ENCODE assay signal across 7 cellular contexts in genomic region chr1:98388431-98388830, GRCh38.
DNase-seq lines count a peak whose midpoint lies in the region; ATAC-seq, FAIRE-seq and TF ChIP-seq lines count a peak whose summit lies in the region.

No MANE protein-coding gene starts in this region.

- CTCF ChIA-PET in WTC11 (lab: Charles Lee), result no interaction called here

- H3K27me3 Mint-ChIP-seq in WTC11 (ENCODE audit: low read depth), result no peaks in the 10 kb centered on the region

- TF ChIP-seq CTCF in WTC11 (IDR thresholded peaks at IDR 0.05), result no peak

- H3K4me3 Mint-ChIP-seq in WTC11, result no peak overlapping the region

- H3K36me3 Mint-ChIP-seq in WTC11, result no peaks in the 10 kb centered on the region

- H3K9me3 Mint-ChIP-seq in WTC11, result no peaks in the 10 kb centered on the region

- FAIRE-seq in TTC549 (lab: Jason Lieb, UNC), result peak; percentile 55

- POLR2A ChIA-PET in WTC11 (lab: Charles Lee), result no interaction called here

- ATAC-seq in GM18858 (IDR thresholded peaks at IDR 0.05; ENCODE audit: unreplicated experiment), result peak; percentile 71
- peak; percentile 97 for ATAC-seq in HG03097 (IDR thresholded peaks at IDR 0.05; ENCODE audit: low FRiP score, unreplicated experiment)
- no peak for ATAC-seq in WTC11

- no peak overlapping the region for H3K27ac Mint-ChIP-seq in WTC11

- no peaks in the 10 kb centered on the region for H3K4me1 Mint-ChIP-seq in WTC11

- DNase-seq in kidney tubule cell (ENCODE audit: low spot score) (peak; percentile 67), NCI-H510A treated with DMSO at 0.1 percent for 48 hours (lab: John Stamatoyannopoulos, UW) (no peak), WTC11 (ENCODE audit: low spot score) (no peak), SKM-1 (lab: John Stamatoyannopoulos, UW; ENCODE audit: unreplicated experiment) (no peak)

TF ChIP-seq in WTC11, 78 proteins besides CTCF, POLR2A, EP300 and RAD21:
- TF ChIP-seq ZBTB21 (CRISPR knock-in tag; IDR thresholded peaks at IDR 0.05; ENCODE audit: borderline replicate concordance), result no peak
- no peak for TF ChIP-seq HMGXB4 (CRISPR knock-in tag; IDR thresholded peaks at IDR 0.05)
- TF ChIP-seq, protein P1, sequence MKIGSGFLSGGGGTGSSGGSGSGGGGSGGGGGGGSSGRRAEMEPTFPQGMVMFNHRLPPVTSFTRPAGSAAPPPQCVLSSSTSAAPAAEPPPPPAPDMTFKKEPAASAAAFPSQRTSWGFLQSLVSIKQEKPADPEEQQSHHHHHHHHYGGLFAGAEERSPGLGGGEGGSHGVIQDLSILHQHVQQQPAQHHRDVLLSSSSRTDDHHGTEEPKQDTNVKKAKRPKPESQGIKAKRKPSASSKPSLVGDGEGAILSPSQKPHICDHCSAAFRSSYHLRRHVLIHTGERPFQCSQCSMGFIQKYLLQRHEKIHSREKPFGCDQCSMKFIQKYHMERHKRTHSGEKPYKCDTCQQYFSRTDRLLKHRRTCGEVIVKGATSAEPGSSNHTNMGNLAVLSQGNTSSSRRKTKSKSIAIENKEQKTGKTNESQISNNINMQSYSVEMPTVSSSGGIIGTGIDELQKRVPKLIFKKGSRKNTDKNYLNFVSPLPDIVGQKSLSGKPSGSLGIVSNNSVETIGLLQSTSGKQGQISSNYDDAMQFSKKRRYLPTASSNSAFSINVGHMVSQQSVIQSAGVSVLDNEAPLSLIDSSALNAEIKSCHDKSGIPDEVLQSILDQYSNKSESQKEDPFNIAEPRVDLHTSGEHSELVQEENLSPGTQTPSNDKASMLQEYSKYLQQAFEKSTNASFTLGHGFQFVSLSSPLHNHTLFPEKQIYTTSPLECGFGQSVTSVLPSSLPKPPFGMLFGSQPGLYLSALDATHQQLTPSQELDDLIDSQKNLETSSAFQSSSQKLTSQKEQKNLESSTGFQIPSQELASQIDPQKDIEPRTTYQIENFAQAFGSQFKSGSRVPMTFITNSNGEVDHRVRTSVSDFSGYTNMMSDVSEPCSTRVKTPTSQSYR (CRISPR knock-in tag; IDR thresholded peaks at IDR 0.05), result no peak
- TF ChIP-seq SOX15 (CRISPR knock-in tag; IDR thresholded peaks at IDR 0.05), result no peak
- TF ChIP-seq CREM (CRISPR knock-in tag; IDR thresholded peaks at IDR 0.05), result no peak
- TF ChIP-seq, protein P2, sequence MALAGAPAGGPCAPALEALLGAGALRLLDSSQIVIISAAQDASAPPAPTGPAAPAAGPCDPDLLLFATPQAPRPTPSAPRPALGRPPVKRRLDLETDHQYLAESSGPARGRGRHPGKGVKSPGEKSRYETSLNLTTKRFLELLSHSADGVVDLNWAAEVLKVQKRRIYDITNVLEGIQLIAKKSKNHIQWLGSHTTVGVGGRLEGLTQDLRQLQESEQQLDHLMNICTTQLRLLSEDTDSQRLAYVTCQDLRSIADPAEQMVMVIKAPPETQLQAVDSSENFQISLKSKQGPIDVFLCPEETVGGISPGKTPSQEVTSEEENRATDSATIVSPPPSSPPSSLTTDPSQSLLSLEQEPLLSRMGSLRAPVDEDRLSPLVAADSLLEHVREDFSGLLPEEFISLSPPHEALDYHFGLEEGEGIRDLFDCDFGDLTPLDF (CRISPR knock-in tag; IDR thresholded peaks at IDR 0.05), result no peak
- no peak for TF ChIP-seq GABPB1 (CRISPR knock-in tag; IDR thresholded peaks at IDR 0.05)
- no peak for TF ChIP-seq ZNF263 (CRISPR knock-in tag; IDR thresholded peaks at IDR 0.05; ENCODE audit: low read depth)
- no peak for TF ChIP-seq ATF2 (CRISPR knock-in tag; IDR thresholded peaks at IDR 0.05; ENCODE audit: borderline replicate concordance, low read depth)
- TF ChIP-seq FOXP1 (CRISPR knock-in tag; IDR thresholded peaks at IDR 0.05; ENCODE audit: borderline replicate concordance), result no peak
- TF ChIP-seq, protein P3, sequence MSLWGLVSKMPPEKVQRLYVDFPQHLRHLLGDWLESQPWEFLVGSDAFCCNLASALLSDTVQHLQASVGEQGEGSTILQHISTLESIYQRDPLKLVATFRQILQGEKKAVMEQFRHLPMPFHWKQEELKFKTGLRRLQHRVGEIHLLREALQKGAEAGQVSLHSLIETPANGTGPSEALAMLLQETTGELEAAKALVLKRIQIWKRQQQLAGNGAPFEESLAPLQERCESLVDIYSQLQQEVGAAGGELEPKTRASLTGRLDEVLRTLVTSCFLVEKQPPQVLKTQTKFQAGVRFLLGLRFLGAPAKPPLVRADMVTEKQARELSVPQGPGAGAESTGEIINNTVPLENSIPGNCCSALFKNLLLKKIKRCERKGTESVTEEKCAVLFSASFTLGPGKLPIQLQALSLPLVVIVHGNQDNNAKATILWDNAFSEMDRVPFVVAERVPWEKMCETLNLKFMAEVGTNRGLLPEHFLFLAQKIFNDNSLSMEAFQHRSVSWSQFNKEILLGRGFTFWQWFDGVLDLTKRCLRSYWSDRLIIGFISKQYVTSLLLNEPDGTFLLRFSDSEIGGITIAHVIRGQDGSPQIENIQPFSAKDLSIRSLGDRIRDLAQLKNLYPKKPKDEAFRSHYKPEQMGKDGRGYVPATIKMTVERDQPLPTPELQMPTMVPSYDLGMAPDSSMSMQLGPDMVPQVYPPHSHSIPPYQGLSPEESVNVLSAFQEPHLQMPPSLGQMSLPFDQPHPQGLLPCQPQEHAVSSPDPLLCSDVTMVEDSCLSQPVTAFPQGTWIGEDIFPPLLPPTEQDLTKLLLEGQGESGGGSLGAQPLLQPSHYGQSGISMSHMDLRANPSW (CRISPR knock-in tag; conservative IDR thresholded peaks at IDR 0.05; ENCODE audit: low read depth), result no peak
- no peak for TF ChIP-seq EMX1 (CRISPR knock-in tag; IDR thresholded peaks at IDR 0.05)
